ENCODE assay signal across 11 cellular contexts in genomic region chr18:61360440-61361383, GRCh38. TPM values are rescaled to one million over a fixed set of nuclear protein-coding genes. Genes with fewer than 3 reads are reported as not detected.
DNase-seq lines count a peak whose midpoint lies in the region; ATAC-seq lines count a peak whose summit lies in the region.
"Had no signal": no experiment of that assay in that cellular context is flagged by ENCODE, and none has a peak within 500 bp of the region (broad histone marks: within the 10 kb centered on the region; RNA-seq: fewer than 3 reads in every experiment).

No MANE protein-coding gene starts in this region.

- no peaks in the 10 kb centered on the region for H3K4me1 Mint-ChIP-seq in activated naive CD4-positive, alpha-beta T cell treated with anti-CD3 and anti-CD28 coated beads, Interleukin-2, amount 10 ng/mL, durations not matched to agents 7 days and 5 days

- H3K9me3 ChIP-seq in Karpas-422 (ENCODE audit: low read length): no peaks in the 10 kb centered on the region

- H3K36me3 ChIP-seq in Karpas-422 (ENCODE audit: insufficient read depth, low read length): no peaks in the 10 kb centered on the region
- H3K36me3 ChIP-seq: left ventricle myocardium inferior had no signal

- no peaks in the 10 kb centered on the region for H3K36me3 Mint-ChIP-seq in activated naive CD4-positive, alpha-beta T cell treated with anti-CD3 and anti-CD28 coated beads, Interleukin-2, amount 10 ng/mL, durations not matched to agents 7 days and 5 days

- no peaks in the 10 kb centered on the region for H3K27me3 Mint-ChIP-seq in activated naive CD4-positive, alpha-beta T cell treated with anti-CD3 and anti-CD28 coated beads, Interleukin-2, amount 10 ng/mL, durations not matched to agents 7 days and 5 days

- no peaks in the 10 kb centered on the region for H3K9me3 Mint-ChIP-seq in activated naive CD4-positive, alpha-beta T cell treated with anti-CD3 and anti-CD28 coated beads, Interleukin-2, amount 10 ng/mL, durations not matched to agents 7 days and 5 days

- 0 out of 2 replicates have a peak, but pooled peaks cover 3% of the 10 kb centered on the region for H3K27me3 ChIP-seq in Karpas-422 (ENCODE audit: low read length)

- CTCF ChIA-PET in activated naive CD4-positive, alpha-beta T cell treated with anti-CD3 and anti-CD28 coated beads, Interleukin-2, amount 10 ng/mL, durations not matched to agents 7 days and 5 days (lab: Charles Lee): no interaction called here

- H3K4me1 ChIP-seq in Karpas-422 (ENCODE audit: low read length): peaks cover 10% of the 10 kb centered on the region
- H3K4me1 ChIP-seq: left ventricle myocardium inferior had no signal

- no peak overlapping the region for H3K27ac Mint-ChIP-seq in activated naive CD4-positive, alpha-beta T cell treated with anti-CD3 and anti-CD28 coated beads, Interleukin-2, amount 10 ng/mL, durations not matched to agents 7 days and 5 days

- peak overlapping the region; percentile 48 for H2AFZ ChIP-seq in Karpas-422 (ENCODE audit: low read length)

- H3K27ac ChIP-seq in Karpas-422 (ENCODE audit: low read length): no peak overlapping the region
- H3K27ac ChIP-seq: 22Rv1, left ventricle myocardium inferior had no signal

- peak overlapping the region; percentile 40 for H3K4me3 ChIP-seq in Karpas-422 (ENCODE audit: low read length)
- H3K4me3 ChIP-seq: left ventricle myocardium inferior had no signal

- H3K79me2 ChIP-seq in Karpas-422 (ENCODE audit: low read length): no peaks in the 10 kb centered on the region

- peak overlapping the region; percentile 41 for H3K4me2 ChIP-seq in Karpas-422 (ENCODE audit: low read depth, low read length, poor library complexity, severe bottlenecking)

- DNase-seq in NCI-H1417 (lab: John Stamatoyannopoulos, UW) (peak in 2 of 3 experiments; percentile 34 to 63), NCI-H1417 treated with DMSO at 0.1 percent for 48 hours (lab: John Stamatoyannopoulos, UW) (no peak), Karpas-422 (peak; percentile 45), renal cortical epithelial cell (ENCODE audit: low read depth) (peak; percentile 2), HuH-7.5 (ENCODE audit: low spot score) (no peak), NCI-H1436 treated with DMSO at 0.1 percent for 48 hours (lab: John Stamatoyannopoulos, UW) (no peak)
- DNase-seq in activated naive CD4-positive, alpha-beta T cell treated with anti-CD3 and anti-CD28 coated beads, Interleukin-2, amount 10 ng/mL, durations not matched to agents 7 days and 5 days: no peak
- DNase-seq: left ventricle myocardium inferior, NCI-H524 had no signal

- no peak overlapping the region for H3K9ac ChIP-seq in Karpas-422 (ENCODE audit: low read length)

- peak; percentile 95 for ATAC-seq in HG02759 (IDR thresholded peaks at IDR 0.05; ENCODE audit: unreplicated experiment)

- no peaks in the 10 kb centered on the region; the same call in 1 of the 2 replicates for H3K9me2 ChIP-seq in Karpas-422 (replicated peaks; ENCODE audit: insufficient read depth, low read length)

- H3K4me3 Mint-ChIP-seq in activated naive CD4-positive, alpha-beta T cell treated with anti-CD3 and anti-CD28 coated beads, Interleukin-2, amount 10 ng/mL, durations not matched to agents 7 days and 5 days: no peak overlapping the region

- no peaks in the 10 kb centered on the region for H4K20me1 ChIP-seq in Karpas-422 (ENCODE audit: insufficient read depth, low read depth, low read length)

RNA-seq across cellular contexts. Expression of gene CDH20, which starts 27.5 kb away (rescaled TPM):
- not detected in 2 replicates for total RNA-seq in Karpas-422 (2014; rRNA removed; shearing (Covaris generic); ENCODE audit: low replicate concordance)
- total RNA-seq in renal cortical epithelial cell: not detected in 2 replicates
- total RNA-seq: left ventricle myocardium inferior had no signal

Comparison
In these comparisons a context has a peak if more than half of its experiments do, and no peak if none do; other contexts are left out.
1. DNase-seq: peak in NCI-H1417 (2 of 3), Karpas-422 (single experiment) and renal cortical epithelial cell (single experiment); none in NCI-H1417 treated with DMSO at 0.1 percent for 48 hours (single experiment), HuH-7.5 (single experiment), activated naive CD4-positive, alpha-beta T cell treated with anti-CD3 and anti-CD28 coated beads, Interleukin-2, amount 10 ng/mL, durations not matched to agents 7 days and 5 days (single experiment) and NCI-H1436 treated with DMSO at 0.1 percent for 48 hours (single experiment).